Comparison of ENCODE assay signal across 1 cellular context in genomic region chr3:48151807-48152427, GRCh38.
TF ChIP-seq lines count a peak whose summit lies in the region.

No MANE protein-coding gene starts in this region.

TF ChIP-seq in GM12878, 131 proteins besides CTCF, POLR2A, EP300 and RAD21 (continued from another document):
- TF ChIP-seq, protein P1, sequence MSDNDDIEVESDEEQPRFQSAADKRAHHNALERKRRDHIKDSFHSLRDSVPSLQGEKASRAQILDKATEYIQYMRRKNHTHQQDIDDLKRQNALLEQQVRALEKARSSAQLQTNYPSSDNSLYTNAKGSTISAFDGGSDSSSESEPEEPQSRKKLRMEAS (IDR thresholded peaks at IDR 0.05; ENCODE audit: low read depth, low read length), result no peak
- TF ChIP-seq PRDM15 (CRISPR knock-in tag; IDR thresholded peaks at IDR 0.05), result no peak
- no peak for TF ChIP-seq MXI1 (IDR thresholded peaks at IDR 0.05; ENCODE audit: low read depth, low read length)
- TF ChIP-seq SUZ12 (IDR thresholded peaks at IDR 0.05; ENCODE audit: unreplicated experiment), result no peak
- no peak for TF ChIP-seq MEF2A (IDR thresholded peaks at IDR 0.05; ENCODE audit: insufficient read depth, low read depth, low read length)
- no peak for TF ChIP-seq MYC (IDR thresholded peaks at IDR 0.05; ENCODE audit: insufficient read depth, insufficient read length, insufficient replicate concordance, low read length, severe bottlenecking)
- no peak for TF ChIP-seq BRCA1 (IDR thresholded peaks at IDR 0.05; ENCODE audit: low read depth, low read length)
- TF ChIP-seq SREBF1 (IDR thresholded peaks at IDR 0.05; ENCODE audit: low read length), result no peak
- TF ChIP-seq, protein P2, sequence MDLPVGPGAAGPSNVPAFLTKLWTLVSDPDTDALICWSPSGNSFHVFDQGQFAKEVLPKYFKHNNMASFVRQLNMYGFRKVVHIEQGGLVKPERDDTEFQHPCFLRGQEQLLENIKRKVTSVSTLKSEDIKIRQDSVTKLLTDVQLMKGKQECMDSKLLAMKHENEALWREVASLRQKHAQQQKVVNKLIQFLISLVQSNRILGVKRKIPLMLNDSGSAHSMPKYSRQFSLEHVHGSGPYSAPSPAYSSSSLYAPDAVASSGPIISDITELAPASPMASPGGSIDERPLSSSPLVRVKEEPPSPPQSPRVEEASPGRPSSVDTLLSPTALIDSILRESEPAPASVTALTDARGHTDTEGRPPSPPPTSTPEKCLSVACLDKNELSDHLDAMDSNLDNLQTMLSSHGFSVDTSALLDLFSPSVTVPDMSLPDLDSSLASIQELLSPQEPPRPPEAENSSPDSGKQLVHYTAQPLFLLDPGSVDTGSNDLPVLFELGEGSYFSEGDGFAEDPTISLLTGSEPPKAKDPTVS (IDR thresholded peaks at IDR 0.05; ENCODE audit: low read depth, low read length), result no peak
- TF ChIP-seq KDM1A (IDR thresholded peaks at IDR 0.05; ENCODE audit: borderline replicate concordance), result no peak
- no peak for TF ChIP-seq JUND (IDR thresholded peaks at IDR 0.05; ENCODE audit: low read depth, low read length)
- no peak for TF ChIP-seq FOXK2 (IDR thresholded peaks at IDR 0.05)
- no peak for TF ChIP-seq ZNF384 (IDR thresholded peaks at IDR 0.05; ENCODE audit: borderline replicate concordance, low read depth, low read length)
- TF ChIP-seq ATF7 (IDR thresholded peaks at IDR 0.05; ENCODE audit: low read depth), result no peak
- TF ChIP-seq GATAD2B (conservative IDR thresholded peaks at IDR 0.05; ENCODE audit: low read depth), result no peak
